In genomic region chr16:4574919-4575705, GRCh38 we compare ENCODE assay signal across 20 cellular contexts. TPM values are rescaled to one million over a fixed set of nuclear protein-coding genes. Genes with fewer than 3 reads are reported as not detected.
A peak's percentile ranks its signal among the peaks of the same experiment; 100 is the strongest.
DNase-seq lines count a peak whose midpoint lies in the region; ATAC-seq and TF ChIP-seq lines count a peak whose summit lies in the region.
"Had no signal": no experiment of that assay in that cellular context is flagged by ENCODE, and none has a peak within 500 bp of the region (broad histone marks: within the 10 kb centered on the region; RNA-seq: fewer than 3 reads in every experiment).

No MANE protein-coding gene starts in this region.

- TF ChIP-seq POLR2A in Peyer's patch (IDR thresholded peaks at IDR 0.05), result no peak

- peaks cover 9% of the 10 kb centered on the region for H3F3A ChIP-seq in neural progenitor cell (ENCODE audit: low read depth)

- H3K27me3 Mint-ChIP-seq in activated CD8-positive, alpha-beta T cell treated with anti-CD3 and anti-CD28 coated beads, Interleukin-2, amount 10 ng/mL, durations not matched to agents 7 days and 5 days (ENCODE audit: low read depth), result no peaks in the 10 kb centered on the region
- H3K27me3 Mint-ChIP-seq in neural progenitor cell (ENCODE audit: insufficient read depth, low read depth), result peaks cover 2% of the 10 kb centered on the region
- peaks cover 3% of the 10 kb centered on the region for H3K27me3 Mint-ChIP-seq in progenitor cell of endocrine pancreas

- CTCF ChIA-PET in activated CD8-positive, alpha-beta T cell treated with anti-CD3 and anti-CD28 coated beads, Interleukin-2, amount 10 ng/mL, durations not matched to agents 7 days and 5 days (lab: Charles Lee), result interaction anchor here (0.6 to 3.7 kb wide), 5 partner anchors 13 to 69 kb away, joined by 3 to 22 read pairs (median 4); no protein-coding TSS in a partner anchor

- peaks cover 11% of the 10 kb centered on the region for H3K4me1 Mint-ChIP-seq in activated CD8-positive, alpha-beta T cell treated with anti-CD3 and anti-CD28 coated beads, Interleukin-2, amount 10 ng/mL, durations not matched to agents 7 days and 5 days (ENCODE audit: low read depth)
- H3K4me1 Mint-ChIP-seq in neural progenitor cell (peaks cover 14% of the 10 kb centered on the region), progenitor cell of endocrine pancreas (ENCODE audit: low read depth) (no peaks in the 10 kb centered on the region)

- POLR2A ChIA-PET in activated CD8-positive, alpha-beta T cell treated with anti-CD3 and anti-CD28 coated beads, Interleukin-2, amount 10 ng/mL, durations not matched to agents 7 days and 5 days (lab: Charles Lee), result no interaction called here

- H3K4me3 Mint-ChIP-seq in activated CD8-positive, alpha-beta T cell treated with anti-CD3 and anti-CD28 coated beads, Interleukin-2, amount 10 ng/mL, durations not matched to agents 7 days and 5 days, result no peak overlapping the region
- H3K4me3 Mint-ChIP-seq in neural progenitor cell, result no peak overlapping the region
- H3K4me3 Mint-ChIP-seq in progenitor cell of endocrine pancreas (ENCODE audit: low read depth), result no peak overlapping the region

- no peaks in the 10 kb centered on the region for H3K36me3 Mint-ChIP-seq in activated CD8-positive, alpha-beta T cell treated with anti-CD3 and anti-CD28 coated beads, Interleukin-2, amount 10 ng/mL, durations not matched to agents 7 days and 5 days (ENCODE audit: low read depth)
- no peaks in the 10 kb centered on the region for H3K36me3 Mint-ChIP-seq in neural progenitor cell
- H3K36me3 Mint-ChIP-seq in progenitor cell of endocrine pancreas (ENCODE audit: insufficient read depth), result no peaks in the 10 kb centered on the region

- H3K4me2 ChIP-seq in KMS-11, result no peak overlapping the region
- no peak overlapping the region for H3K4me2 ChIP-seq in neural progenitor cell

- H3K9me3 Mint-ChIP-seq in activated CD8-positive, alpha-beta T cell treated with anti-CD3 and anti-CD28 coated beads, Interleukin-2, amount 10 ng/mL, durations not matched to agents 7 days and 5 days (ENCODE audit: insufficient read depth), result no peaks in the 10 kb centered on the region
- H3K9me3 Mint-ChIP-seq in neural progenitor cell (no peaks in the 10 kb centered on the region), progenitor cell of endocrine pancreas (ENCODE audit: low read depth) (no peaks in the 10 kb centered on the region)

- peak overlapping the region; percentile 34 for H3K27ac Mint-ChIP-seq in activated CD8-positive, alpha-beta T cell treated with anti-CD3 and anti-CD28 coated beads, Interleukin-2, amount 10 ng/mL, durations not matched to agents 7 days and 5 days
- no peak overlapping the region for H3K27ac Mint-ChIP-seq in neural progenitor cell
- no peak overlapping the region for H3K27ac Mint-ChIP-seq in progenitor cell of endocrine pancreas

- ATAC-seq in activated CD8-positive, alpha-beta T cell treated with anti-CD3 and anti-CD28 coated beads, Interleukin-2, amount 10 ng/mL, durations not matched to agents 7 days and 5 days, result peak; percentile 64
- ATAC-seq: activated CD4-positive, CD25-positive, alpha-beta regulatory T cell treated with anti-CD3 and anti-CD28 coated beads, Interleukin-2, amount 50 U/mL, for 24 hours; mucosa of descending colon had no signal

- H3K27ac ChIP-seq in KMS-11, result no peak overlapping the region
- no peak overlapping the region for H3K27ac ChIP-seq in neural progenitor cell
- H3K27ac ChIP-seq in Peyer's patch, result no peak overlapping the region
- H3K27ac ChIP-seq: breast epithelium, tibial nerve had no signal

- no peaks in the 10 kb centered on the region for H4K20me1 ChIP-seq in KMS-11 (ENCODE audit: insufficient read depth)
- no peaks in the 10 kb centered on the region for H4K20me1 ChIP-seq in neural progenitor cell (ENCODE audit: low read depth)

- H3K9me3 ChIP-seq in neural progenitor cell (ENCODE audit: low read depth) (no peaks in the 10 kb centered on the region), Peyer's patch (no peaks in the 10 kb centered on the region)
- H3K9me3 ChIP-seq: breast epithelium, mucosa of descending colon, tibial nerve had no signal

- H3K36me3 ChIP-seq in KMS-11 (ENCODE audit: insufficient read depth) (no peaks in the 10 kb centered on the region), neural progenitor cell (no peaks in the 10 kb centered on the region), Peyer's patch (no peaks in the 10 kb centered on the region)
- H3K36me3 ChIP-seq: breast epithelium, tibial nerve had no signal

- H3K9ac ChIP-seq in KMS-11 (no peak overlapping the region), neural progenitor cell (no peak overlapping the region)

- DNase-seq in activated CD8-positive, alpha-beta T cell treated with anti-CD3 and anti-CD28 coated beads, Interleukin-2, amount 10 ng/mL, durations not matched to agents 7 days and 5 days, result peak; percentile 36
- peak; percentile 41 for DNase-seq in neural progenitor cell (ENCODE audit: low spot score)
- DNase-seq in progenitor cell of endocrine pancreas (ENCODE audit: low spot score, unreplicated experiment), result no peak
- DNase-seq in RKO (ENCODE audit: low spot score), result no peak
- DNase-seq in SK-N-DZ (ENCODE audit: low spot score), result no peak
- no peak for DNase-seq in Peyer's patch
- DNase-seq: activated CD8-positive, alpha-beta memory T cell treated with anti-CD3 and anti-CD28 coated beads, Interleukin-2, amount 50 U/mL, for 4 hours; activated naive CD4-positive, alpha-beta T cell treated with Interleukin-2 at 50 U/mL for 16 hours; EL; hippocampal formation; mucosa of descending colon; NCI-H187 treated with DMSO at 0.1 percent for 48 hours; NCI-H524 treated with DMSO at 0.1 percent for 48 hours; stimulated activated CD4-positive, alpha-beta T cell treated with anti-CD3 and anti-CD28 coated beads, Interleukin-4, amount 100 ng/mL, for 4 hours; T-helper 1 cell had no signal

- H3K4me3 ChIP-seq in KMS-11 (IDR thresholded peaks at IDR 0.05; ENCODE audit: insufficient read depth, low read depth, low read length) (no peak overlapping the region), neural progenitor cell (no peak overlapping the region), Peyer's patch (no peak overlapping the region)
- H3K4me3 ChIP-seq: breast epithelium, mucosa of descending colon, tibial nerve had no signal

- no peaks in the 10 kb centered on the region for H3K79me2 ChIP-seq in KMS-11 (ENCODE audit: insufficient read depth, low read depth)
- no peaks in the 10 kb centered on the region for H3K79me2 ChIP-seq in neural progenitor cell (ENCODE audit: low read depth)

- H3K27me3 ChIP-seq in KMS-11 (ENCODE audit: insufficient read depth, low read depth) (no peaks in the 10 kb centered on the region), neural progenitor cell (no peaks in the 10 kb centered on the region), Peyer's patch (no peaks in the 10 kb centered on the region)
- H3K27me3 ChIP-seq: breast epithelium, tibial nerve had no signal

- 0 out of 3 replicates have a peak, but pooled peaks have one; percentile 12 for TF ChIP-seq CTCF in GM12872 (IDR thresholded peaks at IDR 0.05; ENCODE audit: insufficient read depth, low read depth, low read length)
- TF ChIP-seq CTCF in KMS-11 (conservative IDR thresholded peaks at IDR 0.05; ENCODE audit: low read depth, low read length), result 0 out of 2 replicates have a peak, but pooled peaks have one; percentile 21
- peak; percentile 16 for TF ChIP-seq CTCF in neural progenitor cell (IDR thresholded peaks at IDR 0.05)
- no peak for TF ChIP-seq CTCF in progenitor cell of endocrine pancreas (IDR thresholded peaks at IDR 0.05; ENCODE audit: unreplicated experiment)
- no peak for TF ChIP-seq CTCF in Peyer's patch (IDR thresholded peaks at IDR 0.05)

- H2AFZ ChIP-seq in KMS-11 (ENCODE audit: low read depth), result no peak overlapping the region
- no peak overlapping the region for H2AFZ ChIP-seq in neural progenitor cell (replicated peaks)

- H3K4me1 ChIP-seq in KMS-11 (ENCODE audit: low read depth, poor library complexity, severe bottlenecking) (no peaks in the 10 kb centered on the region), neural progenitor cell (peaks cover 7% of the 10 kb centered on the region), Peyer's patch (no peaks in the 10 kb centered on the region)
- H3K4me1 ChIP-seq: breast epithelium, tibial nerve had no signal

RNA-seq across cellular contexts. Expression of gene C16orf96, which starts 19.0 kb away (rescaled TPM):
- under 1 TPM; 0.13 TPM for total RNA-seq in activated CD8-positive, alpha-beta T cell treated with anti-CD3 and anti-CD28 coated beads, Interleukin-2, amount 10 ng/mL, durations not matched to agents 7 days and 5 days
- 0.11 and 0.99 TPM in 2 replicates for total RNA-seq in neural progenitor cell (ENCODE audit: low replicate concordance)
- total RNA-seq in progenitor cell of endocrine pancreas, result 1.2 and 1.7 TPM in 2 replicates
- 0.06 TPM in 1 of 2 replicates, not detected in the other for polyA plus RNA-seq in SK-N-DZ (2014; cell fraction: cytosol; rRNA removed)
- 0.08 TPM in 1 of 2 replicates, not detected in the other for polyA plus RNA-seq in SK-N-DZ (2014; cell fraction: nucleus; rRNA removed)
- total RNA-seq in Peyer's patch, result not detected
- total RNA-seq: breast epithelium, mucosa of descending colon had no signal

RNA-seq across cellular contexts. Expression of gene CDIP1, which starts 36.5 kb away (rescaled TPM):
- total RNA-seq in activated CD8-positive, alpha-beta T cell treated with anti-CD3 and anti-CD28 coated beads, Interleukin-2, amount 10 ng/mL, durations not matched to agents 7 days and 5 days, result 10 to 100 TPM; 44.0 to 48.7 TPM
- total RNA-seq in neural progenitor cell (ENCODE audit: low replicate concordance), result 13.1 and 32.6 TPM in 2 replicates
- total RNA-seq in progenitor cell of endocrine pancreas, result 30.2 and 31.8 TPM in 2 replicates
- polyA plus RNA-seq in SK-N-DZ (2014; cell fraction: cytosol; rRNA removed), result 29.1 and 33.1 TPM in 2 replicates
- 11.1 and 15.7 TPM in 2 replicates for polyA plus RNA-seq in SK-N-DZ (2014; cell fraction: nucleus; rRNA removed)
- total RNA-seq in Peyer's patch, result 10 to 100 TPM; 21.5 to 45.0 (median 39.0) TPM

RNA-seq across cellular contexts. Expression of gene UBALD1, which starts 39.6 kb away (rescaled TPM):
- total RNA-seq in activated CD8-positive, alpha-beta T cell treated with anti-CD3 and anti-CD28 coated beads, Interleukin-2, amount 10 ng/mL, durations not matched to agents 7 days and 5 days, result 10 to 100 TPM; 15.0 to 18.9 TPM
- total RNA-seq in neural progenitor cell (ENCODE audit: low replicate concordance) (0.97 and 11.9 TPM in 2 replicates), progenitor cell of endocrine pancreas (39.0 and 39.4 TPM in 2 replicates), Peyer's patch (10 to 100 TPM; 11.6 to 25.1 (median 18.1) TPM)
- polyA plus RNA-seq in SK-N-DZ (2014; cell fraction: cytosol; rRNA removed), result 5.3 and 11.2 TPM in 2 replicates
- polyA plus RNA-seq in SK-N-DZ (2014; cell fraction: nucleus; rRNA removed), result 23.7 and 30.6 TPM in 2 replicates

RNA-seq across cellular contexts. Expression of gene MGRN1, which starts 49.5 kb away (rescaled TPM):
- 10 to 100 TPM; 77.3 to 80.6 TPM for total RNA-seq in activated CD8-positive, alpha-beta T cell treated with anti-CD3 and anti-CD28 coated beads, Interleukin-2, amount 10 ng/mL, durations not matched to agents 7 days and 5 days
- total RNA-seq in neural progenitor cell (ENCODE audit: low replicate concordance) (17.5 and 22.4 TPM in 2 replicates), progenitor cell of endocrine pancreas (104 and 105 TPM in 2 replicates), Peyer's patch (100 to 1,000 TPM in 2 of 4 donors, 10 to 100 TPM in 2; 74.1 to 147 (median 93.8) TPM)
- 34.2 and 41.3 TPM in 2 replicates for polyA plus RNA-seq in SK-N-DZ (2014; cell fraction: cytosol; rRNA removed)
- polyA plus RNA-seq in SK-N-DZ (2014; cell fraction: nucleus; rRNA removed), result 22.4 and 45.7 TPM in 2 replicates

Comparison
In these comparisons a context has a peak if more than half of its experiments do, and no peak if none do; other contexts are left out.
1. CTCF ChIP-seq: peak in GM12872 (single experiment), KMS-11 (single experiment) and neural progenitor cell (single experiment); none in progenitor cell of endocrine pancreas (single experiment) and Peyer's patch (0 of 6).
2. DNase-seq: peak in activated CD8-positive, alpha-beta T cell treated with anti-CD3 and anti-CD28 coated beads, Interleukin-2, amount 10 ng/mL, durations not matched to agents 7 days and 5 days (single experiment) and neural progenitor cell (single experiment); none in progenitor cell of endocrine pancreas (single experiment), RKO (single experiment), SK-N-DZ (single experiment) and Peyer's patch (0 of 3).